19 cellular contexts compared by ENCODE assay signal in genomic region chr22:30542811-30543188, GRCh38. TPM values are rescaled to one million over a fixed set of nuclear protein-coding genes. Genes with fewer than 3 reads are reported as not detected.
A peak's percentile ranks its signal among the peaks of the same experiment; 100 is the strongest.
DNase-seq lines count a peak whose midpoint lies in the region; ATAC-seq and TF ChIP-seq lines count a peak whose summit lies in the region.
"Had no signal": no experiment of that assay in that cellular context is flagged by ENCODE, and none has a peak within 500 bp of the region (broad histone marks: within the 10 kb centered on the region; RNA-seq: fewer than 3 reads in every experiment).

No MANE protein-coding gene starts in this region.

- H3K4me3 ChIP-seq in thoracic aorta (peak overlapping the region; percentile 67), BE2C (ENCODE audit: low read depth, low read length) (no peak overlapping the region)
- H3K4me3 ChIP-seq: BLaER1 had no signal

- H3K27me3 Mint-ChIP-seq in WTC11 (ENCODE audit: low read depth), result peaks cover 24% of the 10 kb centered on the region
- peaks cover 13% of the 10 kb centered on the region for H3K27me3 Mint-ChIP-seq in endothelial cell (ENCODE audit: unreplicated experiment)
- H3K27me3 Mint-ChIP-seq in nephron (ENCODE audit: low read depth), result peaks cover 13% of the 10 kb centered on the region

- peak; percentile 10 for ATAC-seq in WTC11
- ATAC-seq in thoracic aorta (ENCODE audit: insufficient number of reproducible peaks, low FRiP score, low read depth), result no peak
- ATAC-seq: activated CD4-positive, CD25-positive, alpha-beta regulatory T cell treated with anti-CD3 and anti-CD28 coated beads, Interleukin-2, amount 50 U/mL, for 24 hours had no signal

- POLR2A ChIA-PET in WTC11 (lab: Charles Lee), result no interaction called here

- H3K9me3 Mint-ChIP-seq in WTC11 (no peaks in the 10 kb centered on the region), endothelial cell (ENCODE audit: unreplicated experiment) (no peaks in the 10 kb centered on the region), nephron (no peaks in the 10 kb centered on the region)
- H3K9me3 Mint-ChIP-seq: activated naive CD4-positive, alpha-beta T cell treated with anti-CD3 and anti-CD28 coated beads, Interleukin-2, amount 50 U/mL, for 72 hours; central memory CD8-positive, alpha-beta T cell had no signal

- H3K27me3 ChIP-seq in thoracic aorta (replicated peaks; ENCODE audit: insufficient read depth) (no peaks in the 10 kb centered on the region), BE2C (peaks cover 27% of the 10 kb centered on the region)
- H3K27me3 ChIP-seq: BLaER1 had no signal

- H3K4me1 ChIP-seq in thoracic aorta (ENCODE audit: control insufficient read depth in 1 of 2, low read depth in 2 of 2) (peaks cover 0 to 12% of the 10 kb centered on the region in 2 donors), BE2C (no peaks in the 10 kb centered on the region)
- H3K4me1 ChIP-seq: BLaER1 had no signal

- H3K9me3 ChIP-seq in thoracic aorta (no peaks in the 10 kb centered on the region), BE2C (no peaks in the 10 kb centered on the region)
- H3K9me3 ChIP-seq: BLaER1, neutrophil had no signal

- H3K4me1 Mint-ChIP-seq in WTC11 (peaks cover 9% of the 10 kb centered on the region), endothelial cell (ENCODE audit: unreplicated experiment) (peaks cover 8% of the 10 kb centered on the region), nephron (no peaks in the 10 kb centered on the region)
- H3K4me1 Mint-ChIP-seq: central memory CD8-positive, alpha-beta T cell had no signal

- H3K4me3 Mint-ChIP-seq in WTC11, result peak overlapping the region; percentile 72
- H3K4me3 Mint-ChIP-seq in endothelial cell (ENCODE audit: unreplicated experiment), result peak overlapping the region; percentile 86
- peak overlapping the region; percentile 71 to 82 (median 77) for H3K4me3 Mint-ChIP-seq in nephron
- H3K4me3 Mint-ChIP-seq: central memory CD8-positive, alpha-beta T cell had no signal

- no peak overlapping the region for H3K27ac ChIP-seq in thoracic aorta
- H3K27ac ChIP-seq: BLaER1, neutrophil had no signal

- H3K27ac Mint-ChIP-seq in WTC11 (no peak overlapping the region), endothelial cell (ENCODE audit: unreplicated experiment) (no peak overlapping the region), nephron (peak overlapping the region in 2 of 3 experiments; percentile 66 to 78)
- H3K27ac Mint-ChIP-seq: activated naive CD4-positive, alpha-beta T cell treated with anti-CD3 and anti-CD28 coated beads, Interleukin-2, amount 50 U/mL, for 72 hours had no signal

- H3K36me3 Mint-ChIP-seq in WTC11, result no peaks in the 10 kb centered on the region
- H3K36me3 Mint-ChIP-seq in endothelial cell (ENCODE audit: low read depth, unreplicated experiment), result no peaks in the 10 kb centered on the region
- H3K36me3 Mint-ChIP-seq in nephron (ENCODE audit: low read depth), result no peaks in the 10 kb centered on the region

- H3K36me3 ChIP-seq in thoracic aorta (no peaks in the 10 kb centered on the region), BE2C (no peaks in the 10 kb centered on the region)
- H3K36me3 ChIP-seq: BLaER1, neutrophil had no signal

- CTCF ChIA-PET in WTC11 (lab: Charles Lee), result interaction anchor here (0.9 to 2.3 kb wide), 10 partner anchors 9 to 255 kb away, joined by 3 to 9 read pairs (median 4); no protein-coding TSS in a partner anchor

- TF ChIP-seq CTCF in WTC11 (IDR thresholded peaks at IDR 0.05) (no peak), endothelial cell (IDR thresholded peaks at IDR 0.05; ENCODE audit: unreplicated experiment) (no peak), nephron (IDR thresholded peaks at IDR 0.05; ENCODE audit: unreplicated experiment in 3 of 3) (no peak), thoracic aorta (IDR thresholded peaks at IDR 0.05) (no peak), BE2C (IDR thresholded peaks at IDR 0.05; ENCODE audit: low read depth, low read length) (no peak)

- DNase-seq in WTC11 (ENCODE audit: low spot score), result no peak
- DNase-seq in endothelial cell (ENCODE audit: low spot score), result no peak
- no peak for DNase-seq in thoracic aorta (ENCODE audit: low spot score)
- no peak for DNase-seq in BE2C
- no peak for DNase-seq in NCI-H69 (lab: John Stamatoyannopoulos, UW)
- no peak for DNase-seq in NCI-H2107 (lab: John Stamatoyannopoulos, UW)
- DNase-seq: activated CD8-positive, alpha-beta memory T cell treated with anti-CD3 and anti-CD28 coated beads, Interleukin-2, amount 50 U/mL, for 48 hours; DND-41; NCI-H2081; NCI-H82; T-helper 1 cell had no signal

TF ChIP-seq in WTC11, 78 proteins besides CTCF, POLR2A, EP300 and RAD21 (continues in another document):
- TF ChIP-seq HMGXB4 (CRISPR knock-in tag; IDR thresholded peaks at IDR 0.05) (no peak), PREB (CRISPR knock-in tag; IDR thresholded peaks at IDR 0.05; ENCODE audit: borderline replicate concordance) (no peak), GABPB1 (CRISPR knock-in tag; IDR thresholded peaks at IDR 0.05) (no peak), ZNF671 (CRISPR knock-in tag; IDR thresholded peaks at IDR 0.05) (no peak), NFATC4 (CRISPR knock-in tag; IDR thresholded peaks at IDR 0.05) (no peak), FOXJ3 (CRISPR knock-in tag; IDR thresholded peaks at IDR 0.05; ENCODE audit: borderline replicate concordance) (no peak), ZNF423 (CRISPR knock-in tag; IDR thresholded peaks at IDR 0.05) (no peak), ZNF532 (CRISPR knock-in tag; IDR thresholded peaks at IDR 0.05; ENCODE audit: borderline replicate concordance) (no peak)

RNA-seq across cellular contexts. Expression of gene SEC14L6, which starts 3.7 kb away (rescaled TPM):
- total RNA-seq in WTC11 (2021) (1.6 to 2.0 TPM (median 1.7 TPM) in 3 replicates), endothelial cell (ENCODE audit: unreplicated experiment) (1.4 TPM), thoracic aorta (under 1 TPM; 0.27 to 0.56 TPM)
- polyA plus RNA-seq in BE2C (2012; ENCODE audit: insufficient read depth, insufficient read length, low read depth), result not detected
- total RNA-seq: activated naive CD4-positive, alpha-beta T cell treated with anti-CD3 and anti-CD28 coated beads, Interleukin-2, amount 50 U/mL, for 72 hours; RPMI7951 had no signal

RNA-seq across cellular contexts. Expression of gene GAL3ST1, which starts 31.7 kb away (rescaled TPM):
- 11.0 to 11.6 TPM (median 11.2 TPM) in 3 replicates for total RNA-seq in WTC11 (2021)
- 3.0 TPM for total RNA-seq in endothelial cell (ENCODE audit: unreplicated experiment)
- total RNA-seq in thoracic aorta, result 1 to 10 TPM; 1.5 to 2.2 TPM
- not detected for polyA plus RNA-seq in BE2C (2012; ENCODE audit: insufficient read depth, insufficient read length, low read depth)
- total RNA-seq: RPMI7951 had no signal

RNA-seq across cellular contexts. Expression of gene SEC14L4, which starts 37.3 kb away (rescaled TPM):
- 1.9 to 2.9 TPM (median 2.8 TPM) in 3 replicates for total RNA-seq in WTC11 (2021)
- total RNA-seq in endothelial cell (ENCODE audit: unreplicated experiment), result 1.0 TPM
- total RNA-seq in thoracic aorta, result not detected
- not detected for polyA plus RNA-seq in BE2C (2012; ENCODE audit: insufficient read depth, insufficient read length, low read depth)
- total RNA-seq: subcutaneous adipose tissue had no signal

RNA-seq across cellular contexts. Expression of gene PES1, which starts 48.9 kb away (rescaled TPM):
- total RNA-seq in WTC11 (2021) (108 to 128 TPM (median 109 TPM) in 3 replicates), endothelial cell (ENCODE audit: unreplicated experiment) (84.0 TPM), thoracic aorta (10 to 100 TPM; 30.5 to 58.6 TPM)
- polyA plus RNA-seq in BE2C (2012; ENCODE audit: insufficient read depth, insufficient read length, low read depth), result 446 TPM

Comparison
In these comparisons a context has a peak if more than half of its experiments do, and no peak if none do; other contexts are left out.
1. H3K27ac Mint-ChIP-seq: peak in nephron (2 of 3); none in WTC11 (single experiment) and endothelial cell (single experiment).
2. Peak in every context shown above with its lines, with median percentiles within 50 percentile points of each other: H3K4me3 Mint-ChIP-seq.